ENCODE assay signal across 15 cellular contexts in genomic region chr20:49948809-49949507, GRCh38. TPM values are rescaled to one million over a fixed set of nuclear protein-coding genes. Genes with fewer than 3 reads are reported as not detected.
DNase-seq lines count a peak whose midpoint lies in the region; ATAC-seq and TF ChIP-seq lines count a peak whose summit lies in the region.
"Had no signal": no experiment of that assay in that cellular context is flagged by ENCODE, and none has a peak within 500 bp of the region (broad histone marks: within the 10 kb centered on the region; RNA-seq: fewer than 3 reads in every experiment).

No MANE protein-coding gene starts in this region.

- H3K9me2 ChIP-seq in hepatocyte (replicated peaks; ENCODE audit: insufficient read depth), result no peaks in the 10 kb centered on the region

- H3K4me3 ChIP-seq in AG04450 (ENCODE audit: low read depth, low read length) (no peak overlapping the region), HEK293 (ENCODE audit: low read depth, low read length) (no peak overlapping the region), hepatocyte (no peak overlapping the region)
- H3K4me3 ChIP-seq in effector memory CD4-positive, alpha-beta T cell (ENCODE audit: insufficient read depth, low read depth, low read length, poor library complexity, severe bottlenecking), result no peak overlapping the region
- H3K4me3 ChIP-seq: spleen had no signal

- DNase-seq in AG04450 (ENCODE audit: low read depth, low spot score) (peak; percentile 92), hepatocyte (ENCODE audit: low spot score) (no peak), C1 segment of cervical spinal cord (lab: John Stamatoyannopoulos, UW) (no peak)
- no peak for DNase-seq in activated T-helper 2 cell treated with anti-CD3 and anti-CD28 coated beads, Interferon-gamma antibody, Interleukin-2, Interleukin-4, amounts not matched to agents 10 μg/mL and 5 μg/mL and 100 μg/mL, durations not matched to agents 14 hours and 24 hours and 36 hours (ENCODE audit: low spot score)
- no peak for DNase-seq in effector memory CD4-positive, alpha-beta T cell
- DNase-seq: activated CD8-positive, alpha-beta memory T cell treated with anti-CD3 and anti-CD28 coated beads, Interleukin-2, amount 50 U/mL, for 48 hours; caudate nucleus; KG1; naive thymus-derived CD4-positive, alpha-beta T cell; spleen had no signal

- intact Hi-C loops in activated T-helper 2 cell treated with anti-CD3 and anti-CD28 coated beads, Interferon-gamma antibody, Interleukin-2, Interleukin-4, amounts not matched to agents 10 μg/mL and 5 μg/mL and 100 μg/mL, durations not matched to agents 14 hours and 24 hours and 36 hours (cut with micrococcal nuclease), result no loop called here

- H4K20me1 ChIP-seq in hepatocyte (ENCODE audit: insufficient read depth, poor library complexity, severe bottlenecking), result peaks cover 11% of the 10 kb centered on the region

- H3K4me1 ChIP-seq in HEK293 (ENCODE audit: control insufficient read depth, insufficient read depth, low read length) (no peaks in the 10 kb centered on the region), hepatocyte (ENCODE audit: insufficient read depth) (peaks cover 2% of the 10 kb centered on the region)
- H3K4me1 ChIP-seq in effector memory CD4-positive, alpha-beta T cell (ENCODE audit: control insufficient read depth, insufficient read depth, low read length, poor library complexity, severe bottlenecking), result no peaks in the 10 kb centered on the region

- peaks cover 80% of the 10 kb centered on the region for H3K36me3 Mint-ChIP-seq in activated T-helper 2 cell treated with anti-CD3 and anti-CD28 coated beads, Interferon-gamma antibody, Interleukin-2, Interleukin-4, amounts not matched to agents 10 μg/mL and 5 μg/mL and 100 μg/mL, durations not matched to agents 14 hours and 24 hours and 36 hours (ENCODE audit: low read depth)

- no peak overlapping the region for H2AFZ ChIP-seq in hepatocyte

- H3K27ac Mint-ChIP-seq in activated T-helper 2 cell treated with anti-CD3 and anti-CD28 coated beads, Interferon-gamma antibody, Interleukin-2, Interleukin-4, amounts not matched to agents 10 μg/mL and 5 μg/mL and 100 μg/mL, durations not matched to agents 14 hours and 24 hours and 36 hours, result peak overlapping the region; percentile 21

- POLR2A ChIA-PET in AG04450 (lab: Yijun Ruan, JAX), result interaction anchor here (0.9 to 2.4 kb wide), 3 partner anchors 11 to 142 kb away, joined by 3 to 21 read pairs (median 5); partner anchors contain the start of gene RNF114
- POLR2A ChIA-PET in HEK293 (lab: Yijun Ruan, JAX), result no interaction called here

- no peaks in the 10 kb centered on the region for H3K9me3 Mint-ChIP-seq in activated T-helper 2 cell treated with anti-CD3 and anti-CD28 coated beads, Interferon-gamma antibody, Interleukin-2, Interleukin-4, amounts not matched to agents 10 μg/mL and 5 μg/mL and 100 μg/mL, durations not matched to agents 14 hours and 24 hours and 36 hours
- H3K9me3 Mint-ChIP-seq: naive thymus-derived CD4-positive, alpha-beta T cell had no signal

- WGBS in hepatocyte (ENCODE audit: low lambda C conversion rate, missing lambda C conversion rate), result 92% methylated on average over 11 of the region's 11 CpGs

- H3K4me3 Mint-ChIP-seq in activated T-helper 2 cell treated with anti-CD3 and anti-CD28 coated beads, Interferon-gamma antibody, Interleukin-2, Interleukin-4, amounts not matched to agents 10 μg/mL and 5 μg/mL and 100 μg/mL, durations not matched to agents 14 hours and 24 hours and 36 hours (ENCODE audit: low read depth), result no peak overlapping the region
- H3K4me3 Mint-ChIP-seq: naive thymus-derived CD4-positive, alpha-beta T cell had no signal

- H3K4me1 Mint-ChIP-seq in activated T-helper 2 cell treated with anti-CD3 and anti-CD28 coated beads, Interferon-gamma antibody, Interleukin-2, Interleukin-4, amounts not matched to agents 10 μg/mL and 5 μg/mL and 100 μg/mL, durations not matched to agents 14 hours and 24 hours and 36 hours (ENCODE audit: low read depth), result peaks cover 11% of the 10 kb centered on the region

- peak overlapping the region; percentile 100 for H3K27ac ChIP-seq in AG04450 (ENCODE audit: low read depth, low read length)
- H3K27ac ChIP-seq in HEK293 (ENCODE audit: extremely low read depth, low read depth, low read length), result no peak overlapping the region
- H3K27ac ChIP-seq in hepatocyte, result peak overlapping the region; percentile 20
- no peak overlapping the region for H3K27ac ChIP-seq in effector memory CD4-positive, alpha-beta T cell (ENCODE audit: insufficient read depth, low read length, poor library complexity, severe bottlenecking)
- H3K27ac ChIP-seq: epithelial cell of prostate, spleen had no signal

- H3K27me3 Mint-ChIP-seq in activated T-helper 2 cell treated with anti-CD3 and anti-CD28 coated beads, Interferon-gamma antibody, Interleukin-2, Interleukin-4, amounts not matched to agents 10 μg/mL and 5 μg/mL and 100 μg/mL, durations not matched to agents 14 hours and 24 hours and 36 hours (ENCODE audit: low read depth), result no peaks in the 10 kb centered on the region
- H3K27me3 Mint-ChIP-seq: naive thymus-derived CD4-positive, alpha-beta T cell had no signal

- no peak overlapping the region for H3K4me2 ChIP-seq in hepatocyte

- TF ChIP-seq CTCF in AG04450 (IDR thresholded peaks at IDR 0.05; ENCODE audit: low read depth, low read length) (no peak), HEK293 (tag by site-specific recombination; IDR thresholded peaks at IDR 0.05) (no peak), hepatocyte (IDR thresholded peaks at IDR 0.05; ENCODE audit: poor library complexity) (no peak)

- ATAC-seq in HG02798 (IDR thresholded peaks at IDR 0.05; ENCODE audit: poor library complexity, unreplicated experiment), result no peak
- no peak for ATAC-seq in GM18867 (IDR thresholded peaks at IDR 0.05; ENCODE audit: unreplicated experiment)
- ATAC-seq: HCT116; naive thymus-derived CD4-positive, alpha-beta T cell had no signal

- H3K27me3 ChIP-seq in AG04450 (ENCODE audit: control insufficient read depth, insufficient read depth, low read length) (no peaks in the 10 kb centered on the region), hepatocyte (no peaks in the 10 kb centered on the region)
- no peaks in the 10 kb centered on the region for H3K27me3 ChIP-seq in effector memory CD4-positive, alpha-beta T cell (replicated peaks; ENCODE audit: control insufficient read depth, insufficient read depth, low read length, poor library complexity, severe bottlenecking)
- H3K27me3 ChIP-seq: spleen had no signal

- peaks cover 35 to 95% of the 10 kb centered on the region in 2 experiments; a peak in 2 of 3 replicates for H3K36me3 ChIP-seq in HEK293 (ENCODE audit: control insufficient read depth in 2 of 2, insufficient read depth in 1 of 2, low read length in 2 of 2)
- H3K36me3 ChIP-seq in hepatocyte (replicated peaks; ENCODE audit: insufficient read depth, low read depth), result peaks cover 3% of the 10 kb centered on the region
- H3K36me3 ChIP-seq in effector memory CD4-positive, alpha-beta T cell (ENCODE audit: control insufficient read depth, insufficient read depth, low read length), result peaks cover 72% of the 10 kb centered on the region

- CTCF ChIA-PET in AG04450 (lab: Charles Lee), result interaction anchor here (1.4 to 3.5 kb wide), 2 partner anchors 122 to 136 kb away, joined by 5 to 13 read pairs; no protein-coding TSS in a partner anchor
- CTCF ChIA-PET in HEK293 (lab: Yijun Ruan, JAX), result no interaction called here

- no peaks in the 10 kb centered on the region for H3K9me3 ChIP-seq in AG04450 (ENCODE audit: control insufficient read depth, insufficient read depth, low read length)
- no peaks in the 10 kb centered on the region for H3K9me3 ChIP-seq in HEK293 (ENCODE audit: control insufficient read depth, insufficient read depth, low read depth, low read length)
- H3K9me3 ChIP-seq in hepatocyte (ENCODE audit: low read depth), result no peaks in the 10 kb centered on the region
- no peaks in the 10 kb centered on the region for H3K9me3 ChIP-seq in effector memory CD4-positive, alpha-beta T cell (ENCODE audit: control insufficient read depth, low read length)
- H3K9me3 ChIP-seq: spleen had no signal

- peaks cover 32% of the 10 kb centered on the region for H3K79me2 ChIP-seq in hepatocyte

TF ChIP-seq in HEK293, 187 proteins besides CTCF, POLR2A, EP300 and RAD21:
- TF ChIP-seq GLIS1 (tag by site-specific recombination; IDR thresholded peaks at IDR 0.05) (peak; percentile 46; the same call in 1 of the 2 replicates), ZNF112 (tag by site-specific recombination; IDR thresholded peaks at IDR 0.05) (no peak)

RNA-seq across cellular contexts. Expression of gene RNF114, which starts 12.8 kb away (rescaled TPM):
- polyA plus RNA-seq in AG04450 (2011; rRNA removed), result 69.6 and 87.4 TPM in 2 replicates
- polyA minus RNA-seq in AG04450 (2011; rRNA and poly(A)+ RNA removed), result 61.3 and 72.9 TPM in 2 replicates
- 64.0 and 67.6 TPM in 2 replicates for total RNA-seq in activated T-helper 2 cell treated with anti-CD3 and anti-CD28 coated beads, Interferon-gamma antibody, Interleukin-2, Interleukin-4, amounts not matched to agents 10 μg/mL and 5 μg/mL and 100 μg/mL, durations not matched to agents 14 hours and 24 hours and 36 hours
- total RNA-seq in hepatocyte, result 67.1 and 93.7 TPM in 2 replicates
- polyA plus RNA-seq in hepatocyte, result 64.8 and 65.8 TPM in 2 replicates

RNA-seq across cellular contexts. Expression of gene SPATA2, which starts 33.6 kb away (rescaled TPM):
- 4.3 and 4.7 TPM in 2 replicates for polyA plus RNA-seq in AG04450 (2011; rRNA removed)
- 4.5 and 5.2 TPM in 2 replicates for polyA minus RNA-seq in AG04450 (2011; rRNA and poly(A)+ RNA removed)
- total RNA-seq in activated T-helper 2 cell treated with anti-CD3 and anti-CD28 coated beads, Interferon-gamma antibody, Interleukin-2, Interleukin-4, amounts not matched to agents 10 μg/mL and 5 μg/mL and 100 μg/mL, durations not matched to agents 14 hours and 24 hours and 36 hours, result 8.3 and 8.5 TPM in 2 replicates
- 4.9 and 5.9 TPM in 2 replicates for total RNA-seq in hepatocyte
- polyA plus RNA-seq in hepatocyte, result 9.6 and 10.1 TPM in 2 replicates

RNA-seq across cellular contexts. Expression of gene SNAI1, which starts 33.8 kb away (rescaled TPM):
- polyA plus RNA-seq in AG04450 (2011; rRNA removed) (2.3 and 3.5 TPM in 2 replicates), hepatocyte (8.4 and 9.8 TPM in 2 replicates)
- polyA minus RNA-seq in AG04450 (2011; rRNA and poly(A)+ RNA removed), result 1.7 and 3.2 TPM in 2 replicates
- total RNA-seq in activated T-helper 2 cell treated with anti-CD3 and anti-CD28 coated beads, Interferon-gamma antibody, Interleukin-2, Interleukin-4, amounts not matched to agents 10 μg/mL and 5 μg/mL and 100 μg/mL, durations not matched to agents 14 hours and 24 hours and 36 hours, result 1.3 and 1.6 TPM in 2 replicates
- total RNA-seq in hepatocyte, result 2.9 and 3.0 TPM in 2 replicates

Comparison
In these comparisons a context has a peak if more than half of its experiments do, and no peak if none do; other contexts are left out.
1. H3K27ac ChIP-seq: peak in AG04450 (single experiment) and hepatocyte (single experiment); none in HEK293 (single experiment) and effector memory CD4-positive, alpha-beta T cell (single experiment).